9 cellular contexts compared by ENCODE assay signal in genomic region chr22:23128269-23129108, GRCh38. TPM values are rescaled to one million over a fixed set of nuclear protein-coding genes. Genes with fewer than 3 reads are reported as not detected.
DNase-seq lines count a peak whose midpoint lies in the region; ATAC-seq, FAIRE-seq and TF ChIP-seq lines count a peak whose summit lies in the region.
"Had no signal": no experiment of that assay in that cellular context is flagged by ENCODE, and none has a peak within 500 bp of the region (broad histone marks: within the 10 kb centered on the region; RNA-seq: fewer than 3 reads in every experiment).

No MANE protein-coding gene starts in this region.

- no peak overlapping the region for H3K4me3 Mint-ChIP-seq in activated naive CD8-positive, alpha-beta T cell treated with anti-CD3 and anti-CD28 coated beads, Interleukin-2, amount 10 ng/mL, durations not matched to agents 7 days and 5 days

- H3K79me2 ChIP-seq in SK-N-SH (ENCODE audit: insufficient read depth): no peaks in the 10 kb centered on the region

- peak; percentile 94 for DNase-seq in D341Med (ENCODE audit: low spot score)
- DNase-seq in SK-N-SH: peak; percentile 90
- peak; percentile 70 for DNase-seq in activated naive CD8-positive, alpha-beta T cell treated with anti-CD3 and anti-CD28 coated beads, Interleukin-2, amount 10 ng/mL, durations not matched to agents 7 days and 5 days
- DNase-seq in cardiac muscle cell (ENCODE audit: low read depth in 1 of 2, low spot score in 1 of 2): peak; percentile 78 to 88
- peak; percentile 57 to 76 for DNase-seq in psoas muscle
- peak; percentile 90 for DNase-seq in urothelium cell line (ENCODE audit: low spot score)

- CTCF ChIA-PET in SK-N-SH (lab: Yijun Ruan, JAX): interaction anchor here (0.6 to 13.2 kb wide), 54 partner anchors 9 to 944 kb away, joined by 3 to 397 read pairs (median 4); partner anchors contain the start of genes GNAZ, RAB36 and RSPH14

- H3K27me3 ChIP-seq in SK-N-SH (ENCODE audit: insufficient read depth): no peaks in the 10 kb centered on the region
- no peaks in the 10 kb centered on the region for H3K27me3 ChIP-seq in cardiac muscle cell
- no peaks in the 10 kb centered on the region for H3K27me3 ChIP-seq in psoas muscle (ENCODE audit: insufficient read depth in 3 of 3, low read length in 2 of 3)

- 38% methylated on average over 10 of the region's 14 CpGs for WGBS in SK-N-SH (ENCODE audit: low lambda C conversion rate)
- 19 to 27% (median 20%) methylated on average over 14 of the region's 14 CpGs for WGBS in psoas muscle, 3 donors

- no peak overlapping the region for H3K27ac Mint-ChIP-seq in activated naive CD8-positive, alpha-beta T cell treated with anti-CD3 and anti-CD28 coated beads, Interleukin-2, amount 10 ng/mL, durations not matched to agents 7 days and 5 days

- no peaks in the 10 kb centered on the region for H3F3A ChIP-seq in SK-N-SH (replicated peaks; ENCODE audit: insufficient read depth)

- no peak overlapping the region for H3K4me2 ChIP-seq in SK-N-SH

- peak; percentile 92 for TF ChIP-seq RAD21 in Ishikawa (IDR thresholded peaks at IDR 0.05; ENCODE audit: low read depth)
- peak; percentile 97 for TF ChIP-seq RAD21 in SK-N-SH (IDR thresholded peaks at IDR 0.05; ENCODE audit: low read length)

- peaks cover 4% of the 10 kb centered on the region for H3K4me1 Mint-ChIP-seq in activated naive CD8-positive, alpha-beta T cell treated with anti-CD3 and anti-CD28 coated beads, Interleukin-2, amount 10 ng/mL, durations not matched to agents 7 days and 5 days

- no peaks in the 10 kb centered on the region for H3K9me2 ChIP-seq in SK-N-SH

- no peaks in the 10 kb centered on the region for H4K20me1 ChIP-seq in SK-N-SH (ENCODE audit: insufficient read depth)

- TF ChIP-seq EP300 in Ishikawa (IDR thresholded peaks at IDR 0.05; ENCODE audit: borderline replicate concordance) (no peak), SK-N-SH (IDR thresholded peaks at IDR 0.05; ENCODE audit: borderline replicate concordance in 1 of 2, low read depth in 1 of 2, low read length in 1 of 2) (peak in 1 of 2 experiments; percentile 61; a peak in 1 of 4 replicates)

- no peak overlapping the region for H2AFZ ChIP-seq in SK-N-SH (ENCODE audit: low read depth)

- no peak overlapping the region for H3K9ac ChIP-seq in SK-N-SH

- H3K4me3 ChIP-seq in SK-N-SH (ENCODE audit: low read depth in 2 of 2, low read length in 1 of 2) (no peak overlapping the region; a peak in 1 of 4 replicates), cardiac muscle cell (no peak overlapping the region), psoas muscle (no peak overlapping the region)

- H3K9me3 Mint-ChIP-seq in activated naive CD8-positive, alpha-beta T cell treated with anti-CD3 and anti-CD28 coated beads, Interleukin-2, amount 10 ng/mL, durations not matched to agents 7 days and 5 days: no peaks in the 10 kb centered on the region

- peaks cover 0 to 22% of the 10 kb centered on the region in 2 experiments; a peak in 1 of 4 replicates for H3K4me1 ChIP-seq in SK-N-SH (ENCODE audit: control insufficient read depth in 1 of 2, insufficient read depth in 2 of 2, low read depth in 1 of 2, low read length in 1 of 2)
- no peaks in the 10 kb centered on the region for H3K4me1 ChIP-seq in cardiac muscle cell (ENCODE audit: low read depth)
- no peaks in the 10 kb centered on the region for H3K4me1 ChIP-seq in psoas muscle

- POLR2A ChIA-PET in SK-N-SH (lab: Yijun Ruan, JAX): interaction anchor here (1.0 kb wide), 2 partner anchors 16 to 169 kb away, joined by 3 to 5 read pairs; partner anchors contain the start of gene RAB36
- POLR2A ChIA-PET in activated naive CD8-positive, alpha-beta T cell treated with anti-CD3 and anti-CD28 coated beads, Interleukin-2, amount 10 ng/mL, durations not matched to agents 7 days and 5 days (lab: Charles Lee): no interaction called here

- no peak overlapping the region; a peak in 1 of 4 replicates for H3K27ac ChIP-seq in SK-N-SH (ENCODE audit: low read depth in 2 of 2, low read length in 1 of 2)
- H3K27ac ChIP-seq in cardiac muscle cell: no peak overlapping the region
- no peak overlapping the region for H3K27ac ChIP-seq in psoas muscle

- FAIRE-seq in urothelium cell line (lab: Jason Lieb, UNC): peak; percentile 69

- H3K9me3 ChIP-seq in SK-N-SH: no peaks in the 10 kb centered on the region
- no peaks in the 10 kb centered on the region for H3K9me3 ChIP-seq in cardiac muscle cell (ENCODE audit: low read depth)
- H3K9me3 ChIP-seq in psoas muscle: no peaks in the 10 kb centered on the region

- H3K36me3 Mint-ChIP-seq in activated naive CD8-positive, alpha-beta T cell treated with anti-CD3 and anti-CD28 coated beads, Interleukin-2, amount 10 ng/mL, durations not matched to agents 7 days and 5 days: no peaks in the 10 kb centered on the region

- ATAC-seq in activated naive CD8-positive, alpha-beta T cell treated with anti-CD3 and anti-CD28 coated beads, Interleukin-2, amount 10 ng/mL, durations not matched to agents 7 days and 5 days (ENCODE audit: low read depth): peak; percentile 75
- ATAC-seq in psoas muscle (peak; percentile 76 to 89 (median 84)), HG03159 (IDR thresholded peaks at IDR 0.05; ENCODE audit: unreplicated experiment) (no peak)

- H3K36me3 ChIP-seq in SK-N-SH (replicated peaks in 1 of 2; ENCODE audit: control insufficient read depth in 1 of 2, insufficient read depth in 2 of 2, low read length in 1 of 2) (no peaks in the 10 kb centered on the region), cardiac muscle cell (no peaks in the 10 kb centered on the region), psoas muscle (ENCODE audit: insufficient read depth in 1 of 2, low read depth in 1 of 2) (no peaks in the 10 kb centered on the region)

- TF ChIP-seq CTCF in SK-N-SH (IDR thresholded peaks at IDR 0.05) (peak; percentile 86), cardiac muscle cell (IDR thresholded peaks at IDR 0.05; ENCODE audit: low read depth, low read length) (peak; percentile 78), psoas muscle (IDR thresholded peaks at IDR 0.05) (peak; percentile 81)

- H3K27me3 Mint-ChIP-seq in activated naive CD8-positive, alpha-beta T cell treated with anti-CD3 and anti-CD28 coated beads, Interleukin-2, amount 10 ng/mL, durations not matched to agents 7 days and 5 days: peaks cover 3% of the 10 kb centered on the region

- intact Hi-C loops in psoas muscle (cut with DNase I): loop anchor here (1.0 to 2.0 kb wide), 2 partner anchors 169 to 172 kb away; no protein-coding TSS in a partner anchor

TF ChIP-seq in Ishikawa, 13 proteins besides CTCF, POLR2A, EP300 and RAD21 (continues in another document):
- TF ChIP-seq YY1 (IDR thresholded peaks at IDR 0.05; ENCODE audit: low read depth) (no peak), CEBPB (IDR thresholded peaks at IDR 0.05) (no peak)

TF ChIP-seq in SK-N-SH, 30 proteins besides CTCF, POLR2A, EP300 and RAD21:
- no peak for TF ChIP-seq YY1 (IDR thresholded peaks at IDR 0.05; ENCODE audit: low read depth)
- peak; percentile 50; the same call in 1 of the 2 replicates for TF ChIP-seq NRF1 (IDR thresholded peaks at IDR 0.05; ENCODE audit: low read depth, low read length)
- peak; percentile 93 for TF ChIP-seq SMC3 (IDR thresholded peaks at IDR 0.05; ENCODE audit: low read depth, low read length)
- TF ChIP-seq CHD2 (IDR thresholded peaks at IDR 0.05; ENCODE audit: low read length, partially characterized antibody): peak; percentile 69
- TF ChIP-seq MXI1 (IDR thresholded peaks at IDR 0.05; ENCODE audit: low read depth, low read length): peak; percentile 72; the same call in 1 of the 2 replicates

RNA-seq across cellular contexts. Expression of gene RSPH14, which starts 13.3 kb away (rescaled TPM):
- polyA plus RNA-seq in SK-N-SH (2012; rRNA removed): 1.7 and 1.8 TPM in 2 replicates
- polyA plus RNA-seq in SK-N-SH (2012; cell fraction: cytosol; rRNA removed): 1.4 and 1.5 TPM in 2 replicates
- polyA plus RNA-seq in SK-N-SH (2012; cell fraction: nucleus; rRNA removed): 2.0 and 2.4 TPM in 2 replicates
- total RNA-seq in activated naive CD8-positive, alpha-beta T cell treated with anti-CD3 and anti-CD28 coated beads, Interleukin-2, amount 10 ng/mL, durations not matched to agents 7 days and 5 days: under 1 TPM; 0.50 to 0.94 TPM
- total RNA-seq in cardiac muscle cell: 4.0 and 6.7 TPM in 2 replicates
- polyA plus RNA-seq in cardiac muscle cell: 5.8 and 6.6 TPM in 2 replicates
- not detected for total RNA-seq in psoas muscle
- not detected for polyA plus RNA-seq in psoas muscle
- total RNA-seq: T-helper 2 cell treated with Interferon-gamma antibody and Interleukin-4, amounts not matched to agents 100 ng/mL and 5 ng/mL, for 36 hours had no signal

RNA-seq across cellular contexts. Expression of gene RAB36, which starts 16.8 kb away (rescaled TPM):
- polyA plus RNA-seq in SK-N-SH (2012; rRNA removed): 6.6 and 6.8 TPM in 2 replicates
- polyA plus RNA-seq in SK-N-SH (2012; cell fraction: cytosol; rRNA removed): 3.5 and 5.0 TPM in 2 replicates
- polyA plus RNA-seq in SK-N-SH (2012; cell fraction: nucleus; rRNA removed): 10.6 TPM in 2 replicates
- total RNA-seq in activated naive CD8-positive, alpha-beta T cell treated with anti-CD3 and anti-CD28 coated beads, Interleukin-2, amount 10 ng/mL, durations not matched to agents 7 days and 5 days: 1 to 10 TPM in 1 of 2 experiments, under 1 TPM in 1; 0.68 to 1.3 TPM
- 2.9 and 3.7 TPM in 2 replicates for total RNA-seq in cardiac muscle cell
- 6.7 and 7.1 TPM in 2 replicates for polyA plus RNA-seq in cardiac muscle cell
- under 1 TPM; 0.22 to 0.56 (median 0.25) TPM for total RNA-seq in psoas muscle
- polyA plus RNA-seq in psoas muscle: under 1 TPM in 2 of 3 donors, not detected in 1; 0.05 to 0.08 TPM
- total RNA-seq: T-helper 2 cell treated with Interferon-gamma antibody and Interleukin-4, amounts not matched to agents 100 ng/mL and 5 ng/mL, for 36 hours had no signal

RNA-seq across cellular contexts. Expression of gene BCR, which starts 51.8 kb away (rescaled TPM):
- polyA plus RNA-seq in SK-N-SH (2012; rRNA removed): 27.0 and 50.9 TPM in 2 replicates
- polyA plus RNA-seq in SK-N-SH (2012; cell fraction: cytosol; rRNA removed): 20.3 and 29.6 TPM in 2 replicates
- 51.6 and 84.8 TPM in 2 replicates for polyA plus RNA-seq in SK-N-SH (2012; cell fraction: nucleus; rRNA removed)
- 10 to 100 TPM; 36.2 to 39.2 TPM for total RNA-seq in activated naive CD8-positive, alpha-beta T cell treated with anti-CD3 and anti-CD28 coated beads, Interleukin-2, amount 10 ng/mL, durations not matched to agents 7 days and 5 days
- total RNA-seq in cardiac muscle cell: 40.9 and 53.1 TPM in 2 replicates
- polyA plus RNA-seq in cardiac muscle cell: 30.1 and 30.9 TPM in 2 replicates
- total RNA-seq in psoas muscle: 1 to 10 TPM; 6.5 to 7.7 (median 7.0) TPM
- polyA plus RNA-seq in psoas muscle: 1 to 10 TPM; 2.7 to 4.7 (median 4.0) TPM

RNA-seq across cellular contexts. Expression of gene GNAZ, which starts 58.2 kb away (rescaled TPM):
- polyA plus RNA-seq in SK-N-SH (2012; rRNA removed) (5.4 and 6.5 TPM in 2 replicates), cardiac muscle cell (1.8 and 2.5 TPM in 2 replicates), psoas muscle (1 to 10 TPM in 2 of 3 donors, under 1 TPM in 1; 0.99 to 2.2 (median 1.6) TPM)
- 3.9 and 6.3 TPM in 2 replicates for polyA plus RNA-seq in SK-N-SH (2012; cell fraction: cytosol; rRNA removed)
- polyA plus RNA-seq in SK-N-SH (2012; cell fraction: nucleus; rRNA removed): 3.5 and 8.9 TPM in 2 replicates
- total RNA-seq in activated naive CD8-positive, alpha-beta T cell treated with anti-CD3 and anti-CD28 coated beads, Interleukin-2, amount 10 ng/mL, durations not matched to agents 7 days and 5 days: under 1 TPM; 0.20 to 0.22 TPM
- total RNA-seq in cardiac muscle cell (2.8 and 3.7 TPM in 2 replicates), psoas muscle (1 to 10 TPM; 1.5 to 3.9 (median 1.9) TPM)
